Comparison of ENCODE assay signal across 1 cellular context in genomic region chr1:100866041-100866900, GRCh38.
TF ChIP-seq lines count a peak whose summit lies in the region.

No MANE protein-coding gene starts in this region.

TF ChIP-seq in GM23338, 12 proteins besides CTCF, POLR2A, EP300 and RAD21 (continued from another document):
- TF ChIP-seq ZNF462 (CRISPR knock-in tag; IDR thresholded peaks at IDR 0.05): no peak
